27 cellular contexts compared by ENCODE assay signal in genomic region chr1:209920844-209921243, GRCh38. TPM values are rescaled to one million over a fixed set of nuclear protein-coding genes. Genes with fewer than 3 reads are reported as not detected.
"Had no signal": no experiment of that assay in that cellular context is flagged by ENCODE, and none has a peak within 500 bp of the region (broad histone marks: within the 10 kb centered on the region; RNA-seq: fewer than 3 reads in every experiment).

No MANE protein-coding gene starts in this region.

- H3K27me3 ChIP-seq: colonic mucosa, gastrocnemius medialis had no signal

- FAIRE-seq: endometrium, keratinocyte had no signal

- DNase-seq: colonic mucosa; cortex of kidney; effector CD8-positive, alpha-beta T cell; effector memory CD8-positive, alpha-beta T cell; endodermal cell; erythroblast; esophagus squamous epithelium; foreskin fibroblast; foreskin melanocyte; gastrocnemius medialis; glutamatergic neuron; head of caudate nucleus; heart right ventricle; hippocampal formation; left cardiac atrium; left lung; left ventricle myocardium superior; lower lobe of right lung; mesenchymal stem cell; mucosa of descending colon; naive B cell had no signal

- H3K4me1 ChIP-seq: colonic mucosa, esophagus squamous epithelium, gastrocnemius medialis, heart right ventricle, left lung, lower lobe of right lung had no signal

- ATAC-seq: effector memory CD8-positive, alpha-beta T cell; esophagus mucosa; gastrocnemius medialis; heart right ventricle; left cardiac atrium; left lung; left ventricle myocardium superior; lower lobe of right lung; mucosa of descending colon had no signal

- H3K27ac ChIP-seq: colonic mucosa, epithelial cell of prostate, esophagus squamous epithelium, gastrocnemius medialis, heart right ventricle, left lung, lower lobe of right lung had no signal

- H3K9me3 ChIP-seq: colonic mucosa, esophagus squamous epithelium, gastrocnemius medialis, left lung, lower lobe of right lung, mucosa of descending colon had no signal

- H3K4me3 ChIP-seq: colonic mucosa, esophagus squamous epithelium, gastrocnemius medialis, heart right ventricle, left lung, lower lobe of right lung, mucosa of descending colon had no signal

- H3K36me3 ChIP-seq: colonic mucosa, esophagus squamous epithelium, gastrocnemius medialis, heart right ventricle, left lung, lower lobe of right lung had no signal

RNA-seq across cellular contexts. Expression of gene SYT14, which starts 17.2 kb away (rescaled TPM):
- total RNA-seq: esophagus mucosa, esophagus squamous epithelium, left ventricle myocardium superior, lower lobe of right lung, lung microvascular endothelial cell, mesenteric fat pad had no signal
- polyA plus RNA-seq: heart right ventricle had no signal
